In the genomic region with DNA sequence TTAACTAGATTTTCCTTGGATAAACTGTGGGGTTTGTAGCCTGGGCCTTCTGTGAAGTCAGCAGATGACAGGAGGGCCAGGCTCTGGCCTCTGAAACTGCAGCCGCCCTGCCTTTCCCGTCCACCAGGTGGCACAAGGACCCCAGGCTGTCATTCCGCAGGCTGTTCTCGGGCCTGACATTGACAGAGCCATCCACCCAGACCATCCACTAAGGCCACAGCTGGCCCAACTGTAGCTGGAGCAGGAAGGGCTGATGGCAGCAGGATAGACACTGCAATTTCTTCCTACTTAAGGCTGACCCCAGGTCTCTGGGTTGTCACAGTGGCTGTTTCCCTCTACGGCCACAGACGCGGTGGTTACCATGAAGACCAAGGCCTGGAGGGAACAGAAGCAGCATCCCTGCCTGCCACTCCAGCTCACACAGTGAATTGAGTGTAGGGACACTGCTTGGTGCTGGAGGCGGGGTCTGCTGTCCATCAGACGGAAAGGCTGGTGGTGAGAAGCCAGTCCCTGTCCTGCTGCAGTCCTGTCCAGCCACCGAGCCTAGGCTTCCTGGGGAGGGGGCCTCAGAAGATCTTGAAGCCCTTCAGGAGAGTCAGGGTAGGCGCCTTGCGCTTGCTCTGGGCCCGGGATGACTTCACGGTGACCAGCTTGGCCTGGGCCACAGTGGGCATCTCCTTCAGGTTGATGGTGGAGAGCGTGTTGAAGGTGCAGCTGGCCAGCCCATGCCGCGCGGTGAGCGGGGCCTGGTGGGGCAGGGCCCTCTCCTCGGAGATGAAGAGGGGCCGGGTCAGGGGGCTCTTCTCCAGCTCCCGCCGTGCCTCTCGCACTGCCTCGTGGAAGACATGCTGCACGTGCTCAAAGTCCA, we compare ENCODE assay signal across 7 cellular contexts. TPM values are rescaled to one million over a fixed set of nuclear protein-coding genes. Genes with fewer than 3 reads are reported as not detected.
DNase-seq lines count a peak whose midpoint lies in the region; ATAC-seq and TF ChIP-seq lines count a peak whose summit lies in the region.

No MANE protein-coding gene starts in this region.

- H3K4me3 ChIP-seq in left ventricle myocardium inferior = no peak overlapping the region

- peak overlapping the region; percentile 71 for H3K27ac ChIP-seq in left ventricle myocardium inferior (replicated peaks)

- CTCF ChIA-PET in GM10248 (lab: Yijun Ruan, JAX) = interaction anchor here (0.7 to 9.0 kb wide), 22 partner anchors 9 to 350 kb away, joined by 3 to 72 read pairs (median 4); partner anchors contain the start of genes KBTBD13, RASL12 and RNU5B-1

- no peak for ATAC-seq in HG03439 (IDR thresholded peaks at IDR 0.05; ENCODE audit: unreplicated experiment)

- intact Hi-C loops in left ventricle myocardium inferior (cut with micrococcal nuclease) = loop anchor here (10.0 kb wide), 1 partner anchor 50 kb away; no protein-coding TSS in a partner anchor

- POLR2A ChIA-PET in GM10248 (lab: Yijun Ruan, JAX) = interaction anchor here (0.8 kb wide), 1 partner anchor 250 kb away, joined by 3 read pairs; the partner anchor contains the start of gene RNU5B-1

- H3K36me3 ChIP-seq in left ventricle myocardium inferior = peaks cover 18% of the 10 kb centered on the region

- no peaks in the 10 kb centered on the region for H3K27me3 ChIP-seq in left ventricle myocardium inferior (ENCODE audit: low read depth)

- H3K9me3 ChIP-seq in left ventricle myocardium inferior (replicated peaks) = no peaks in the 10 kb centered on the region

- TF ChIP-seq CTCF in GM10248 (IDR thresholded peaks at IDR 0.05; ENCODE audit: control extremely low read depth, extremely low read depth, low read depth, missing control alignments) (peak; percentile 90), left ventricle myocardium inferior (IDR thresholded peaks at IDR 0.05; ENCODE audit: borderline replicate concordance) (peak; percentile 96)

- DNase-seq in GM10248 (ENCODE audit: extremely low spot score) (peak; percentile 82), Kasumi-1 (lab: John Stamatoyannopoulos, UW) (peak; percentile 45 to 73), SK-N-DZ (ENCODE audit: low spot score) (peak; percentile 80), amniotic epithelial cell (ENCODE audit: low read depth) (peak; percentile 51), left ventricle myocardium inferior (peak; percentile 77), retina (peak; percentile 90)

- peaks cover 47% of the 10 kb centered on the region for H3K4me1 ChIP-seq in left ventricle myocardium inferior

RNA-seq across cellular contexts. Expression of gene SLC51B, which starts 9.4 kb away (rescaled TPM):
- not detected in 2 replicates for polyA plus RNA-seq in SK-N-DZ (2014; cell fraction: cytosol; rRNA removed)
- not detected in 2 replicates for polyA plus RNA-seq in SK-N-DZ (2014; cell fraction: nucleus; rRNA removed)
- not detected for total RNA-seq in left ventricle myocardium inferior

RNA-seq across cellular contexts. Expression of gene RASL12, which starts 13.2 kb away (rescaled TPM):
- not detected in 2 replicates for polyA plus RNA-seq in SK-N-DZ (2014; cell fraction: cytosol; rRNA removed)
- polyA plus RNA-seq in SK-N-DZ (2014; cell fraction: nucleus; rRNA removed) = not detected in 2 replicates
- total RNA-seq in left ventricle myocardium inferior = 12.9 TPM

RNA-seq across cellular contexts. Expression of gene KBTBD13, which starts 22.0 kb away (rescaled TPM):
- polyA plus RNA-seq in SK-N-DZ (2014; cell fraction: cytosol; rRNA removed) = 0.10 and 0.23 TPM in 2 replicates
- 0.39 TPM in 1 of 2 replicates, not detected in the other for polyA plus RNA-seq in SK-N-DZ (2014; cell fraction: nucleus; rRNA removed)
- 5.2 TPM for total RNA-seq in left ventricle myocardium inferior

RNA-seq across cellular contexts. Expression of gene MTFMT, which starts 25.1 kb away (rescaled TPM):
- 15.7 and 22.6 TPM in 2 replicates for polyA plus RNA-seq in SK-N-DZ (2014; cell fraction: cytosol; rRNA removed)
- 11.9 and 13.0 TPM in 2 replicates for polyA plus RNA-seq in SK-N-DZ (2014; cell fraction: nucleus; rRNA removed)
- total RNA-seq in left ventricle myocardium inferior = 18.6 TPM
